Comparison of ENCODE assay signal across 1 cellular context in genomic region chr2:223735659-223736244, GRCh38.
TF ChIP-seq lines count a peak whose summit lies in the region.

No MANE protein-coding gene starts in this region.

TF ChIP-seq in GM23338, 12 proteins besides CTCF, POLR2A, EP300 and RAD21 (continued from another document):
- TF ChIP-seq CREB1 (CRISPR knock-in tag; IDR thresholded peaks at IDR 0.05; ENCODE audit: low read depth) (no peak), EZH2 (IDR thresholded peaks at IDR 0.05; ENCODE audit: low read depth, unreplicated experiment) (no peak), EZH2phosphoT487 (IDR thresholded peaks at IDR 0.05; ENCODE audit: unreplicated experiment) (no peak), JUNB (IDR thresholded peaks at IDR 0.05; ENCODE audit: unreplicated experiment) (no peak), ETS1 (IDR thresholded peaks at IDR 0.05) (no peak), STAT1 (IDR thresholded peaks at IDR 0.05; ENCODE audit: unreplicated experiment) (no peak)
